ENCODE assay signal across 1 cellular context in the genomic region with DNA sequence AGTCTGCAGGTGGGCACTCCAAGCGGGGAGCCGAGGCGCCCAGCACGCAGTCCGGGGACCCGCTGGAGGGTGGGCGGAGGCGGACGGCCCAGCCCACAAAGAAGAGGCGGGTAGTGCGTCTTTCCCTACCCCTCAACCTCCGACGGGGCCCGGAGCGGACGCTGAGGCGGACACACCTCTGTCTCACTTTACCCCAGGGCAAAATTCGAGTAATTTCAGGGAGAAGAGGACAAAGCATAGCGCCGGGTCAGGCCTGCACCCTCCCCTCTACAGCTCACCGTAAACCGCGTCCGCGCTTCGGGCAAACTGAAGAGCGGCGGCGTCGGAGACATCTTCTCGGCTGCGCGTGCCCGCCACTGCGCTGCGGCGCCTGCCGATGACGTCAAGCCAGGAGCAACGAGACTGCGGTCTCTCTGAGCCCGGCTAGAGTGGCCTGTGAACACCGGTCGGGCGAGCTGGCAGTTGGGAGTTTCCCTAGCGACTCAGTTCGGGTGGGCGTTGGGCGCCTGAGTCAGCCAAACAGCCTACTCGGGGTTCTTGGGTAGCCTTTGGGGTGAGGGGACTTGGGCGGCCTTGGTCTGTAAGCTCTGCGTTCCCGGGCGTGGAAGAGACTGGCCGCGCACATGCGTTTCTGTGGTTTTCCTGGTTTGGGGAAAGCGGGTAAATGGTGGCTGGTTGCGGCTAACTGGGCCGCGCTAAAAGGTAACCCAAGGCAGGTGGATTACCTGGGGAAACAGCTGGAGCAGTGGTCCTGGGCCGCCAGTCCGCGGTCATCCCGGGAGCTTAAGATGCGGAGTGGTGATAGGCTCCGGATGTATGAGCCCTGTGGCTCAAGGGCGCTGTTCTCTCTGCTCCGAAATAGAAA.
TF ChIP-seq lines count a peak whose summit lies in the region.

A gene with protein sequence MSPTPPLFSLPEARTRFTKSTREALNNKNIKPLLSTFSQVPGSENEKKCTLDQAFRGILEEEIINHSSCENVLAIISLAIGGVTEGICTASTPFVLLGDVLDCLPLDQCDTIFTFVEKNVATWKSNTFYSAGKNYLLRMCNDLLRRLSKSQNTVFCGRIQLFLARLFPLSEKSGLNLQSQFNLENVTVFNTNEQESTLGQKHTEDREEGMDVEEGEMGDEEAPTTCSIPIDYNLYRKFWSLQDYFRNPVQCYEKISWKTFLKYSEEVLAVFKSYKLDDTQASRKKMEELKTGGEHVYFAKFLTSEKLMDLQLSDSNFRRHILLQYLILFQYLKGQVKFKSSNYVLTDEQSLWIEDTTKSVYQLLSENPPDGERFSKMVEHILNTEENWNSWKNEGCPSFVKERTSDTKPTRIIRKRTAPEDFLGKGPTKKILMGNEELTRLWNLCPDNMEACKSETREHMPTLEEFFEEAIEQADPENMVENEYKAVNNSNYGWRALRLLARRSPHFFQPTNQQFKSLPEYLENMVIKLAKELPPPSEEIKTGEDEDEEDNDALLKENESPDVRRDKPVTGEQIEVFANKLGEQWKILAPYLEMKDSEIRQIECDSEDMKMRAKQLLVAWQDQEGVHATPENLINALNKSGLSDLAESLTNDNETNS (minus strand): TSS at position 360 of the 865 bp plus-strand sequence. CDS start 28 bp downstream, at position 332.

TF ChIP-seq in K562, 482 proteins besides CTCF, POLR2A, EP300 and RAD21 (continued from another document and continues in another):
- TF ChIP-seq, protein P1, sequence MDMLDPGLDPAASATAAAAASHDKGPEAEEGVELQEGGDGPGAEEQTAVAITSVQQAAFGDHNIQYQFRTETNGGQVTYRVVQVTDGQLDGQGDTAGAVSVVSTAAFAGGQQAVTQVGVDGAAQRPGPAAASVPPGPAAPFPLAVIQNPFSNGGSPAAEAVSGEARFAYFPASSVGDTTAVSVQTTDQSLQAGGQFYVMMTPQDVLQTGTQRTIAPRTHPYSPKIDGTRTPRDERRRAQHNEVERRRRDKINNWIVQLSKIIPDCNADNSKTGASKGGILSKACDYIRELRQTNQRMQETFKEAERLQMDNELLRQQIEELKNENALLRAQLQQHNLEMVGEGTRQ (CRISPR knock-in tag; IDR thresholded peaks at IDR 0.05) = no peak
- TF ChIP-seq FUS (optimal IDR thresholded peaks at IDR 0.05; ENCODE audit: low read depth, low read length) = no peak
- peak; percentile 100 for TF ChIP-seq POLR2G (IDR thresholded peaks at IDR 0.05; ENCODE audit: low read depth, low read length)
- TF ChIP-seq, protein P2, sequence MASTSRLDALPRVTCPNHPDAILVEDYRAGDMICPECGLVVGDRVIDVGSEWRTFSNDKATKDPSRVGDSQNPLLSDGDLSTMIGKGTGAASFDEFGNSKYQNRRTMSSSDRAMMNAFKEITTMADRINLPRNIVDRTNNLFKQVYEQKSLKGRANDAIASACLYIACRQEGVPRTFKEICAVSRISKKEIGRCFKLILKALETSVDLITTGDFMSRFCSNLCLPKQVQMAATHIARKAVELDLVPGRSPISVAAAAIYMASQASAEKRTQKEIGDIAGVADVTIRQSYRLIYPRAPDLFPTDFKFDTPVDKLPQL (IDR thresholded peaks at IDR 0.05; ENCODE audit: extremely low read depth, insufficient read length) = no peak
- TF ChIP-seq, protein P3, sequence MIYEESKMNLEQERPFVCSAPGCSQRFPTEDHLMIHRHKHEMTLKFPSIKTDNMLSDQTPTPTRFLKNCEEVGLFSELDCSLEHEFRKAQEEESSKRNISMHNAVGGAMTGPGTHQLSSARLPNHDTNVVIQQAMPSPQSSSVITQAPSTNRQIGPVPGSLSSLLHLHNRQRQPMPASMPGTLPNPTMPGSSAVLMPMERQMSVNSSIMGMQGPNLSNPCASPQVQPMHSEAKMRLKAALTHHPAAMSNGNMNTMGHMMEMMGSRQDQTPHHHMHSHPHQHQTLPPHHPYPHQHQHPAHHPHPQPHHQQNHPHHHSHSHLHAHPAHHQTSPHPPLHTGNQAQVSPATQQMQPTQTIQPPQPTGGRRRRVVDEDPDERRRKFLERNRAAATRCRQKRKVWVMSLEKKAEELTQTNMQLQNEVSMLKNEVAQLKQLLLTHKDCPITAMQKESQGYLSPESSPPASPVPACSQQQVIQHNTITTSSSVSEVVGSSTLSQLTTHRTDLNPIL (CRISPR knock-in tag; IDR thresholded peaks at IDR 0.05) = no peak
- no peak for TF ChIP-seq BRCA1 (IDR thresholded peaks at IDR 0.05)
- peak; percentile 98 for TF ChIP-seq BRCA1 (CRISPR knock-in tag; IDR thresholded peaks at IDR 0.05)
- peak; percentile 74 for TF ChIP-seq PRPF4 (IDR thresholded peaks at IDR 0.05; ENCODE audit: insufficient read depth, low read depth, low read length, poor library complexity, severe bottlenecking)
- no peak for TF ChIP-seq ZNF436 (CRISPR knock-in tag; IDR thresholded peaks at IDR 0.05)
- TF ChIP-seq NCOA1 (IDR thresholded peaks at IDR 0.05; ENCODE audit: low read depth) = no peak
- TF ChIP-seq CBX2 (IDR thresholded peaks at IDR 0.05; ENCODE audit: insufficient read depth, low read length, poor library complexity, severe bottlenecking) = no peak
- no peak for TF ChIP-seq U2AF2 (optimal IDR thresholded peaks at IDR 0.05; ENCODE audit: low read depth, low read length)
- TF ChIP-seq MAFF (IDR thresholded peaks at IDR 0.05; ENCODE audit: low read length) = no peak
- no peak for TF ChIP-seq HOXB6 (CRISPR knock-in tag; IDR thresholded peaks at IDR 0.05; ENCODE audit: borderline replicate concordance)
- TF ChIP-seq ZNF232 (CRISPR knock-in tag; IDR thresholded peaks at IDR 0.05) = peak; percentile 58; the same call in 1 of the 2 replicates
- TF ChIP-seq GATA2 (CRISPR knock-in tag; IDR thresholded peaks at IDR 0.05) = peak; percentile 70
- TF ChIP-seq, protein P4, sequence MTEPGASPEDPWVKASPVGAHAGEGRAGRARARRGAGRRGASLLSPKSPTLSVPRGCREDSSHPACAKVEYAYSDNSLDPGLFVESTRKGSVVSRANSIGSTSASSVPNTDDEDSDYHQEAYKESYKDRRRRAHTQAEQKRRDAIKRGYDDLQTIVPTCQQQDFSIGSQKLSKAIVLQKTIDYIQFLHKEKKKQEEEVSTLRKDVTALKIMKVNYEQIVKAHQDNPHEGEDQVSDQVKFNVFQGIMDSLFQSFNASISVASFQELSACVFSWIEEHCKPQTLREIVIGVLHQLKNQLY (CRISPR knock-in tag; conservative IDR thresholded peaks at IDR 0.05) = peak in 1 of 2 experiments; percentile 78; a peak in 1 of 4 replicates
- TF ChIP-seq, protein P5, sequence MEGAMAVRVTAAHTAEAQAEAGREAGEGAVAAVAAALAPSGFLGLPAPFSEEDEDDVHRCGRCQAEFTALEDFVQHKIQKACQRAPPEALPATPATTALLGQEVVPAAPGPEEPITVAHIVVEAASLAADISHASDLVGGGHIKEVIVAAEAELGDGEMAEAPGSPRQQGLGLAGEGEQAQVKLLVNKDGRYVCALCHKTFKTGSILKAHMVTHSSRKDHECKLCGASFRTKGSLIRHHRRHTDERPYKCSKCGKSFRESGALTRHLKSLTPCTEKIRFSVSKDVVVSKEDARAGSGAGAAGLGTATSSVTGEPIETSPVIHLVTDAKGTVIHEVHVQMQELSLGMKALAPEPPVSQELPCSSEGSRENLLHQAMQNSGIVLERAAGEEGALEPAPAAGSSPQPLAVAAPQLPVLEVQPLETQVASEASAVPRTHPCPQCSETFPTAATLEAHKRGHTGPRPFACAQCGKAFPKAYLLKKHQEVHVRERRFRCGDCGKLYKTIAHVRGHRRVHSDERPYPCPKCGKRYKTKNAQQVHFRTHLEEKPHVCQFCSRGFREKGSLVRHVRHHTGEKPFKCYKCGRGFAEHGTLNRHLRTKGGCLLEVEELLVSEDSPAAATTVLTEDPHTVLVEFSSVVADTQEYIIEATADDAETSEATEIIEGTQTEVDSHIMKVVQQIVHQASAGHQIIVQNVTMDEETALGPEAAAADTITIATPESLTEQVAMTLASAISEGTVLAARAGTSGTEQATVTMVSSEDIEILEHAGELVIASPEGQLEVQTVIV (CRISPR knock-in tag; IDR thresholded peaks at IDR 0.05; ENCODE audit: borderline replicate concordance) = no peak
- peak; percentile 77 for TF ChIP-seq RB1 (IDR thresholded peaks at IDR 0.05; ENCODE audit: low read depth)
- TF ChIP-seq PTTG1 (tag; IDR thresholded peaks at IDR 0.05; ENCODE audit: low read depth) = no peak
- TF ChIP-seq CAMTA2 (CRISPR knock-in tag; conservative IDR thresholded peaks at IDR 0.05) = 0 out of 2 replicates have a peak, but pooled peaks have one; percentile 71
- no peak for TF ChIP-seq PPARD (CRISPR knock-in tag; IDR thresholded peaks at IDR 0.05)
- TF ChIP-seq SMARCA5 (IDR thresholded peaks at IDR 0.05) = peak; percentile 91; the same call in 1 of the 2 replicates
- TF ChIP-seq NFXL1 (CRISPR knock-in tag; IDR thresholded peaks at IDR 0.05) = no peak
- TF ChIP-seq CTBP1 (IDR thresholded peaks at IDR 0.05; ENCODE audit: borderline replicate concordance) = peak; percentile 84
- TF ChIP-seq NONO (IDR thresholded peaks at IDR 0.05; ENCODE audit: low read depth in 2 of 2, low read length in 1 of 2) = peak in 1 of 2 experiments; percentile 57; a peak in 2 of 4 replicates
- TF ChIP-seq, protein P6, sequence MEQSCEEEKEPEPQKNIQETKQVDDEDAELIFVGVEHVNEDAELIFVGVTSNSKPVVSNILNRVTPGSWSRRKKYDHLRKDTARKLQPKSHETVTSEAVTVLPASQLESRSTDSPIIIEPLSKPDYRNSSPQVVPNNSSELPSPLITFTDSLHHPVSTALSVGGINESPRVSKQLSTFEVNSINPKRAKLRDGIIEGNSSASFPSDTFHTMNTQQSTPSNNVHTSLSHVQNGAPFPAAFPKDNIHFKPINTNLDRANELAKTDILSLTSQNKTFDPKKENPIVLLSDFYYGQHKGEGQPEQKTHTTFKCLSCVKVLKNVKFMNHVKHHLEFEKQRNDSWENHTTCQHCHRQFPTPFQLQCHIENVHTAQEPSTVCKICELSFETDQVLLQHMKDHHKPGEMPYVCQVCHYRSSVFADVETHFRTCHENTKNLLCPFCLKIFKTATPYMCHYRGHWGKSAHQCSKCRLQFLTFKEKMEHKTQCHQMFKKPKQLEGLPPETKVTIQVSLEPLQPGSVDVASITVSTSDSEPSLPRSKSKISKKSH (CRISPR knock-in tag; IDR thresholded peaks at IDR 0.05) = peak; percentile 34; the same call in 1 of the 2 replicates
- TF ChIP-seq MXI1 (IDR thresholded peaks at IDR 0.05; ENCODE audit: low read depth, low read length) = peak; percentile 65; the same call in 1 of the 2 replicates
- TF ChIP-seq, protein P7, sequence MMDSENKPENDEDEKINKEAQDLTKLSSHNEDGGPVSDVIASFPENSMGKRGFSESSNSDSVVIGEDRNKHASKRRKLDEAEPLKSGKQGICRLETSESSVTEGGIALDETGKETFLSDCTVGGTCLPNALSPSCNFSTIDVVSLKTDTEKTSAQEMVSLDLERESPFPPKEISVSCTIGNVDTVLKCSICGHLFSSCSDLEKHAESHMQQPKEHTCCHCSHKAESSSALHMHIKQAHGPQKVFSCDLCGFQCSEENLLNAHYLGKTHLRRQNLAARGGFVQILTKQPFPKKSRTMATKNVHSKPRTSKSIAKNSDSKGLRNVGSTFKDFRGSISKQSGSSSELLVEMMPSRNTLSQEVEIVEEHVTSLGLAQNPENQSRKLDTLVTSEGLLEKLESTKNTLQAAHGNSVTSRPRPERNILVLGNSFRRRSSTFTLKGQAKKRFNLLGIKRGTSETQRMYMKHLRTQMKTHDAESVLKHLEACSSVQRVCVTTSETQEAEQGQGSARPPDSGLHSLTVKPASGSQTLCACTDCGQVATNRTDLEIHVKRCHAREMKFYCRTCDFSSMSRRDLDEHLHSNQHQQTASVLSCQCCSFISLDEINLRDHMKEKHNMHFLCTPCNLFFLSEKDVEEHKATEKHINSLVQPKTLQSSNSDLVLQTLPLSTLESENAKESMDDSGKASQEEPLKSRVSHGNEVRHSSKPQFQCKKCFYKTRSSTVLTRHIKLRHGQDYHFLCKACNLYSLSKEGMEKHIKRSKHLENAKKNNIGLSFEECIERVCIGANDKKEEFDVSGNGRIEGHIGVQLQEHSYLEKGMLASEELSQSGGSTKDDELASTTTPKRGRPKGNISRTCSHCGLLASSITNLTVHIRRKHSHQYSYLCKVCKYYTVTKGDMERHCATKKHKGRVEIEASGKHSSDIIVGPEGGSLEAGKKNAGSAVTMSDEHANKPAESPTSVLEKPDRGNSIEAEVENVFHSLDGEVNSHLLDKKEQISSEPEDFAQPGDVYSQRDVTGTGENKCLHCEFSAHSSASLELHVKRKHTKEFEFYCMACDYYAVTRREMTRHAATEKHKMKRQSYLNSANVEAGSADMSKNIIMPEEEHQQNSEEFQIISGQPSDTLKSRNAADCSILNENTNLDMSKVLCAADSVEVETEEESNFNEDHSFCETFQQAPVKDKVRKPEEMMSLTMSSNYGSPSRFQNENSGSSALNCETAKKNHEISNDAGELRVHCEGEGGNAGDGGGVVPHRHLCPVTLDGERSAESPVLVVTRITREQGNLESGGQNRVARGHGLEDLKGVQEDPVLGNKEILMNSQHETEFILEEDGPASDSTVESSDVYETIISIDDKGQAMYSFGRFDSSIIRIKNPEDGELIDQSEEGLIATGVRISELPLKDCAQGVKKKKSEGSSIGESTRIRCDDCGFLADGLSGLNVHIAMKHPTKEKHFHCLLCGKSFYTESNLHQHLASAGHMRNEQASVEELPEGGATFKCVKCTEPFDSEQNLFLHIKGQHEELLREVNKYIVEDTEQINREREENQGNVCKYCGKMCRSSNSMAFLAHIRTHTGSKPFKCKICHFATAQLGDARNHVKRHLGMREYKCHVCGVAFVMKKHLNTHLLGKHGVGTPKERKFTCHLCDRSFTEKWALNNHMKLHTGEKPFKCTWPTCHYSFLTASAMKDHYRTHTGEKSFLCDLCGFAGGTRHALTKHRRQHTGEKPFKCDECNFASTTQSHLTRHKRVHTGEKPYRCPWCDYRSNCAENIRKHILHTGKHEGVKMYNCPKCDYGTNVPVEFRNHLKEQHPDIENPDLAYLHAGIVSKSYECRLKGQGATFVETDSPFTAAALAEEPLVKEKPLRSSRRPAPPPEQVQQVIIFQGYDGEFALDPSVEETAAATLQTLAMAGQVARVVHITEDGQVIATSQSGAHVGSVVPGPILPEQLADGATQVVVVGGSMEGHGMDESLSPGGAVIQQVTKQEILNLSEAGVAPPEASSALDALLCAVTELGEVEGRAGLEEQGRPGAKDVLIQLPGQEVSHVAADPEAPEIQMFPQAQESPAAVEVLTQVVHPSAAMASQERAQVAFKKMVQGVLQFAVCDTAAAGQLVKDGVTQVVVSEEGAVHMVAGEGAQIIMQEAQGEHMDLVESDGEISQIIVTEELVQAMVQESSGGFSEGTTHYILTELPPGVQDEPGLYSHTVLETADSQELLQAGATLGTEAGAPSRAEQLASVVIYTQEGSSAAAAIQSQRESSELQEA (IDR thresholded peaks at IDR 0.05; ENCODE audit: low read depth) = no peak
- TF ChIP-seq ERF (CRISPR knock-in tag; IDR thresholded peaks at IDR 0.05) = peak; percentile 67; the same call in 1 of the 2 replicates
- peak; percentile 75; the same call in 1 of the 2 replicates for TF ChIP-seq FOSL1 (tag; conservative IDR thresholded peaks at IDR 0.05)
- no peak for TF ChIP-seq NCOA4 (IDR thresholded peaks at IDR 0.05; ENCODE audit: partially characterized antibody)
- TF ChIP-seq POU5F1 (IDR thresholded peaks at IDR 0.05; ENCODE audit: borderline replicate concordance, low read depth, low read length, partially characterized antibody) = peak; percentile 13
